In the genomic region with DNA sequence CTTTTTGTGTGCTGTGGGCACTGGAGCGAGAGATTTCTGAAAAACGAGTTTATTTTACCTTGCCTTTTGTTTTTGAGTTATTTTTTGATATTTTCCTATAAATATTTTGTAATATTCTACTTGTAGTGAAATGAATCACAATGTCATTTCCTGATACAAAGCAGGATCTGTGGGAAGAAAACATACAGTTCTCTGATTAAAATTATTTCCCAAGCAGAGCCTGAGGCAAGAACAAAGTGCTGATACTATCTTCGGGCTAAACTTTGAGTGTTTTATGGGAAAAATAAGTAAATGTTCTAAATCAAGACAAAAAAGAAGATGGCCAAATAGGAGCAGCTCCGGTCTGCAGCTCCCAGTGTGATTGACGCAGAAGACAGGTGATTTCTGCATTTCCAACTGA, we compare ENCODE assay signal across 21 cellular contexts. TPM values are rescaled to one million over a fixed set of nuclear protein-coding genes. Genes with fewer than 3 reads are reported as not detected.
A peak's percentile ranks its signal among the peaks of the same experiment; 100 is the strongest.
DNase-seq lines count a peak whose midpoint lies in the region; ATAC-seq and TF ChIP-seq lines count a peak whose summit lies in the region.
"Had no signal": no experiment of that assay in that cellular context is flagged by ENCODE, and none has a peak within 500 bp of the region (broad histone marks: within the 10 kb centered on the region; RNA-seq: fewer than 3 reads in every experiment).

No MANE protein-coding gene starts in this region.

- TF ChIP-seq CTCF in MCF 10A (IDR thresholded peaks at IDR 0.05; ENCODE audit: unreplicated experiment) (no peak), mammary epithelial cell (conservative IDR thresholded peaks at IDR 0.05 in 1 of 2, IDR thresholded peaks at IDR 0.05 in 1 of 2; ENCODE audit: extremely low read depth in 1 of 2, insufficient read depth in 1 of 2, low read depth in 1 of 2, low read length in 2 of 2) (no peak), fibroblast of pulmonary artery (IDR thresholded peaks at IDR 0.05; ENCODE audit: low read length, missing control alignments) (no peak), psoas muscle (IDR thresholded peaks at IDR 0.05) (no peak), natural killer cell (IDR thresholded peaks at IDR 0.05) (no peak)

- intact Hi-C loops in MCF 10A (cut with micrococcal nuclease), result no loop called here
- intact Hi-C loops in mammary epithelial cell (cut with micrococcal nuclease), result no loop called here
- intact Hi-C loops in psoas muscle (cut with DNase I), result no loop called here
- intact Hi-C loops in natural killer cell (cut with micrococcal nuclease), result no loop called here

- no peak overlapping the region for H3K4me2 ChIP-seq in mammary epithelial cell (ENCODE audit: insufficient read depth, low read depth, low read length)
- H3K4me2 ChIP-seq: A549; BLaER1 treated with 17β-estradiol and CSF1 and Interleukin-3, amounts not matched to agents 10 nM and 100 nM had no signal

- no peaks in the 10 kb centered on the region for H3K27me3 ChIP-seq in mammary epithelial cell (ENCODE audit: insufficient read depth, low read length)
- H3K27me3 ChIP-seq in adipocyte (replicated peaks; ENCODE audit: control insufficient read depth, insufficient read depth, low read length), result no peaks in the 10 kb centered on the region
- no peaks in the 10 kb centered on the region for H3K27me3 ChIP-seq in psoas muscle (ENCODE audit: insufficient read depth in 3 of 3, low read length in 2 of 3)
- H3K27me3 ChIP-seq: BLaER1 treated with 17β-estradiol and CSF1 and Interleukin-3, amounts not matched to agents 10 nM and 100 nM had no signal

- no peak overlapping the region for H3K4me3 Mint-ChIP-seq in MCF 10A (ENCODE audit: unreplicated experiment)
- no peak overlapping the region for H3K4me3 Mint-ChIP-seq in natural killer cell
- H3K4me3 Mint-ChIP-seq: B cell; CD4-positive, alpha-beta T cell; CD8-positive, alpha-beta T cell had no signal

- H3K36me3 ChIP-seq in mammary epithelial cell (ENCODE audit: insufficient read depth, low read length) (no peaks in the 10 kb centered on the region), adipocyte (ENCODE audit: control insufficient read depth, insufficient read depth, low read length, severe bottlenecking) (peaks cover 21% of the 10 kb centered on the region), psoas muscle (ENCODE audit: insufficient read depth in 1 of 2, low read depth in 1 of 2) (no peaks in the 10 kb centered on the region)
- H3K36me3 ChIP-seq: BLaER1 treated with 17β-estradiol and CSF1 and Interleukin-3, amounts not matched to agents 10 nM and 100 nM had no signal

- H3K27me3 Mint-ChIP-seq in MCF 10A (ENCODE audit: insufficient read depth, unreplicated experiment), result no peaks in the 10 kb centered on the region
- H3K27me3 Mint-ChIP-seq in natural killer cell (ENCODE audit: low read depth in 2 of 2), result peaks cover 18 to 22% of the 10 kb centered on the region in 2 donors
- H3K27me3 Mint-ChIP-seq: B cell; CD4-positive, alpha-beta T cell had no signal

- no peak for ATAC-seq in psoas muscle
- no peak for ATAC-seq in natural killer cell
- ATAC-seq in HG02938 (IDR thresholded peaks at IDR 0.05; ENCODE audit: unreplicated experiment), result no peak
- ATAC-seq: A549; CD8-positive, alpha-beta T cell; GM12878 had no signal

- H3K9me3 Mint-ChIP-seq in MCF 10A (ENCODE audit: unreplicated experiment) (no peaks in the 10 kb centered on the region), natural killer cell (no peaks in the 10 kb centered on the region)
- H3K9me3 Mint-ChIP-seq: CD4-positive, alpha-beta T cell; CD8-positive, alpha-beta T cell had no signal

- H3K4me1 Mint-ChIP-seq in MCF 10A (ENCODE audit: insufficient read depth, unreplicated experiment), result no peaks in the 10 kb centered on the region
- H3K4me1 Mint-ChIP-seq in natural killer cell, result no peaks in the 10 kb centered on the region
- H3K4me1 Mint-ChIP-seq: B cell had no signal

- H3K27ac ChIP-seq in mammary epithelial cell (ENCODE audit: insufficient read depth, low read depth, low read length) (no peak overlapping the region), psoas muscle (no peak overlapping the region)
- H3K27ac ChIP-seq: 22Rv1; A549; BLaER1 treated with 17β-estradiol and CSF1 and Interleukin-3, amounts not matched to agents 10 nM and 100 nM; C4-2B had no signal

- CTCF ChIA-PET in MCF 10A (lab: Yijun Ruan, JAX) (interaction anchor here (1.2 kb wide), 1 partner anchor 29 kb away, joined by 3 read pairs; no protein-coding TSS in a partner anchor), mammary epithelial cell (lab: Charles Lee; ENCODE audit: low non-redundant PET) (no interaction called here)

- POLR2A ChIA-PET in MCF 10A (lab: Yijun Ruan, JAX), result interaction anchor here (1.4 kb wide), 1 partner anchor 23 kb away, joined by 5 read pairs; no protein-coding TSS in a partner anchor

- H3K4me3 ChIP-seq in mammary epithelial cell (replicated peaks in 1 of 3; ENCODE audit: insufficient read depth in 1 of 3, low read depth in 2 of 3, low read length in 3 of 3) (no peak overlapping the region), adipocyte (ENCODE audit: low read length) (no peak overlapping the region), fibroblast of pulmonary artery (replicated peaks; ENCODE audit: low read depth, low read length) (no peak overlapping the region), psoas muscle (no peak overlapping the region)
- H3K4me3 ChIP-seq: A549; BLaER1 treated with 17β-estradiol and CSF1 and Interleukin-3, amounts not matched to agents 10 nM and 100 nM; GM12878 had no signal

- BruUV-seq in MCF 10A (replicated peaks; lab: Mats Ljungman, UMichigan) (no TSS peak), mammary epithelial cell (replicated peaks; lab: Mats Ljungman, UMichigan) (no TSS peak)

- H3K79me2 ChIP-seq in mammary epithelial cell (ENCODE audit: insufficient read depth, low read length), result no peaks in the 10 kb centered on the region

- peak; percentile 29 for DNase-seq in MCF 10A (ENCODE audit: unreplicated experiment)
- no peak for DNase-seq in mammary epithelial cell
- DNase-seq in adipocyte (ENCODE audit: low read depth), result peak; percentile 79
- peak; percentile 27 for DNase-seq in fibroblast of pulmonary artery (ENCODE audit: low read depth)
- DNase-seq in psoas muscle, result no peak
- DNase-seq in natural killer cell, result no peak
- DNase-seq: AML-193; Caco-2; Calu3; CD4-positive, alpha-beta T cell; CD8-positive, alpha-beta T cell; DMS79 treated with DMSO at 0.1 percent for 48 hours; EL; GDM1 had no signal

- no peak overlapping the region for H3K27ac Mint-ChIP-seq in MCF 10A (ENCODE audit: low read depth, unreplicated experiment)
- H3K27ac Mint-ChIP-seq in natural killer cell, result no peak overlapping the region
- H3K27ac Mint-ChIP-seq: B cell; CD4-positive, alpha-beta T cell; CD8-positive, alpha-beta T cell had no signal

- in situ Hi-C loops in mammary epithelial cell (cut with MboI; ENCODE audit: low sequenced_read_pairs in 2 of 2), result no loop called here

- H3K9ac ChIP-seq in mammary epithelial cell (ENCODE audit: insufficient read depth, low read length) (no peak overlapping the region), adipocyte (ENCODE audit: low read length) (no peak overlapping the region)
- H3K9ac ChIP-seq: BLaER1 treated with 17β-estradiol and CSF1 and Interleukin-3, amounts not matched to agents 10 nM and 100 nM had no signal

- WGBS in mammary epithelial cell (ENCODE audit: low coverage, missing lambda C conversion rate), result 59% methylated on average over 5 of the region's 5 CpGs
- 78 to 91% (median 89%) methylated on average over 5 of the region's 5 CpGs for WGBS in psoas muscle, 3 donors

- H3K4me1 ChIP-seq in mammary epithelial cell (ENCODE audit: insufficient read depth, low read length) (no peaks in the 10 kb centered on the region), adipocyte (ENCODE audit: control insufficient read depth, insufficient read depth, low read length) (no peaks in the 10 kb centered on the region), psoas muscle (no peaks in the 10 kb centered on the region)
- H3K4me1 ChIP-seq: A549; BLaER1 treated with 17β-estradiol and CSF1 and Interleukin-3, amounts not matched to agents 10 nM and 100 nM; Caco-2 had no signal

- no peaks in the 10 kb centered on the region for H4K20me1 ChIP-seq in mammary epithelial cell (ENCODE audit: insufficient read depth, low read length)
- H4K20me1 ChIP-seq: BLaER1 treated with 17β-estradiol and CSF1 and Interleukin-3, amounts not matched to agents 10 nM and 100 nM had no signal

- H2AFZ ChIP-seq in mammary epithelial cell (ENCODE audit: low read depth, low read length), result no peak overlapping the region

- peaks cover 3% of the 10 kb centered on the region for H3K9me3 ChIP-seq in mammary epithelial cell (replicated peaks; ENCODE audit: insufficient read depth, low read length)
- no peaks in the 10 kb centered on the region for H3K9me3 ChIP-seq in adipocyte (ENCODE audit: control insufficient read depth, low read length)
- H3K9me3 ChIP-seq in psoas muscle, result no peaks in the 10 kb centered on the region
- H3K9me3 ChIP-seq: A549, Caco-2 had no signal

- dilution Hi-C loops in mammary epithelial cell (cut with HindIII; ENCODE audit: low sequenced_read_pairs), result no loop called here

- H3K36me3 Mint-ChIP-seq in MCF 10A (ENCODE audit: insufficient read depth, unreplicated experiment), result no peaks in the 10 kb centered on the region
- no peaks in the 10 kb centered on the region for H3K36me3 Mint-ChIP-seq in natural killer cell
- H3K36me3 Mint-ChIP-seq: CD8-positive, alpha-beta T cell had no signal

RNA-seq across cellular contexts. Expression of a gene that starts 33.7 kb away (rescaled TPM):
- total RNA-seq in MCF 10A (2022), result 56.6 and 58.3 TPM in 2 replicates
- 10 to 100 TPM; 50.8 to 71.1 TPM for total RNA-seq in mammary epithelial cell
- 56.2 TPM for polyA plus RNA-seq in mammary epithelial cell
- 132 TPM for polyA minus RNA-seq in mammary epithelial cell
- total RNA-seq in psoas muscle, result 10 to 100 TPM in 1 of 4 donors, 1 to 10 TPM in 3; 5.7 to 14.4 (median 8.7) TPM
- 1 to 10 TPM; 4.8 to 9.2 (median 5.8) TPM for polyA plus RNA-seq in psoas muscle
- total RNA-seq in natural killer cell, result 10 to 100 TPM; 72.1 to 99.5 (median 73.7) TPM

Comparison
In these comparisons a context has a peak if more than half of its experiments do, and no peak if none do; other contexts are left out.
1. DNase-seq: peak in MCF 10A (single experiment), adipocyte (single experiment) and fibroblast of pulmonary artery (single experiment); none in mammary epithelial cell (single experiment), psoas muscle (0 of 2) and natural killer cell (single experiment).